In the genomic region with DNA sequence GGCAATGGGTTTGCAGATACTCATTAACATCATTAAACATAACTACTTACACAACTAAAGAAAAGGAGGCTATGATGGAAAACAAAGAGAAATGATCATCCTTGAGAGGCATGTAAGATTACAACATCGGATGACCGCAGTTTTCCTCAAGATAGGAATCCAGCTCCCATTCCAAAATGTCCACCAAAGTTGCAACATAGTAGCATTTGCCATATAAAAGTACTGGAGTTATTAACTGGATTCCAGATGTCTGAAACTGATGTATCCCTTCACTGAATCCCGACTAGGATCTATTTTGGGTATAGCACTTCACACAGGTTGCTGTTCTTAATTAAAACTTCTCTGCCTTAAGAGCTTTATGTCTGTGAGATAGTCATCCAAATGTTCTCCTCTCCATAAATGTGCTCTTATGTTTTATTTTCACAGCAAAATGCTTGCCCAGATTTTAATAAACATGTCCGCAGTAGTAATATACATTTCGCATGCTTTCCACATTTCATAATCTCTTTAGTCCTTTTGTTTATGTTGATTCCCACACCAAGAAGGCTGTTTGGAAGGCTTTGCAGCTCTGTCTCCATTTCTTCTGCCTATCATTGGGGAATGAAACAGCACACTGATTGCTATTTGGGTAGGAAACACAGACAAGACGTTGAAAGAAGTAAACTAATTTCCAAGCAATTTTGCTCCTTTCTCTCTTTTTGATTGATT, we compare ENCODE assay signal across 21 cellular contexts.
DNase-seq lines count a peak whose midpoint lies in the region; ATAC-seq and TF ChIP-seq lines count a peak whose summit lies in the region.
"Had no signal": no experiment of that assay in that cellular context is flagged by ENCODE, and none has a peak within 500 bp of the region (broad histone marks: within the 10 kb centered on the region; RNA-seq: fewer than 3 reads in every experiment).

No MANE protein-coding gene starts in this region.

- no peak overlapping the region for H3K4me3 Mint-ChIP-seq in Caco-2 (ENCODE audit: unreplicated experiment)
- H3K4me3 Mint-ChIP-seq: activated T-helper 17 cell treated with anti-CD3 and anti-CD28 coated beads, Interleukin-2, amount 50 U/mL, for 72 hours; H9; nephron had no signal

- no peaks in the 10 kb centered on the region for H3K36me3 Mint-ChIP-seq in activated naive CD4-positive, alpha-beta T cell treated with anti-CD3 and anti-CD28 coated beads, Interleukin-2, amount 50 U/mL, for 72 hours
- H3K36me3 Mint-ChIP-seq in Caco-2 (ENCODE audit: insufficient read depth, unreplicated experiment) = no peaks in the 10 kb centered on the region

- peaks cover 6% of the 10 kb centered on the region for H3K4me1 Mint-ChIP-seq in Caco-2 (ENCODE audit: low read depth, unreplicated experiment)
- H3K4me1 Mint-ChIP-seq: activated T-helper 17 cell treated with anti-CD3 and anti-CD28 coated beads, Interleukin-2, amount 50 U/mL, for 72 hours; H9 had no signal

- no peak for TF ChIP-seq CTCF in epithelial cell of esophagus (IDR thresholded peaks at IDR 0.05; ENCODE audit: insufficient read depth, low read depth, low read length, missing control alignments)
- TF ChIP-seq CTCF in left lung (IDR thresholded peaks at IDR 0.05) = no peak
- no peak for TF ChIP-seq CTCF in Caco-2 (IDR thresholded peaks at IDR 0.05; ENCODE audit: insufficient read depth in 1 of 2, low read depth in 1 of 2, low read length in 1 of 2, severe bottlenecking in 1 of 2, unreplicated experiment in 1 of 2)
- TF ChIP-seq CTCF in prostate gland (IDR thresholded peaks at IDR 0.05) = no peak

- CTCF ChIA-PET in Caco-2 (lab: Charles Lee) = no interaction called here

- no peaks in the 10 kb centered on the region for H3K9me3 Mint-ChIP-seq in activated naive CD4-positive, alpha-beta T cell treated with anti-CD3 and anti-CD28 coated beads, Interleukin-2, amount 50 U/mL, for 72 hours
- no peaks in the 10 kb centered on the region for H3K9me3 Mint-ChIP-seq in Caco-2 (ENCODE audit: unreplicated experiment)
- H3K9me3 Mint-ChIP-seq: activated T-helper 17 cell treated with anti-CD3 and anti-CD28 coated beads, Interleukin-2, amount 50 U/mL, for 72 hours; H9; nephron had no signal

- no peak for TF ChIP-seq POLR2A in prostate gland (IDR thresholded peaks at IDR 0.05)

- no TSS peak for BruUV-seq in Caco-2 (replicated peaks; lab: Mats Ljungman, UMichigan)

- in situ Hi-C loops in KBM-7 (cut with MboI; ENCODE audit: low pct_unique_long_range_greater_than_20kb, low sequenced_read_pairs) = no loop called here

- H3K9me3 ChIP-seq in left lung (no peaks in the 10 kb centered on the region), Caco-2 (no peaks in the 10 kb centered on the region), prostate gland (no peaks in the 10 kb centered on the region)
- H3K9me3 ChIP-seq: tibial artery had no signal

- no peaks in the 10 kb centered on the region for H3K27me3 Mint-ChIP-seq in Caco-2 (ENCODE audit: insufficient read depth, unreplicated experiment)

- H3K4me3 ChIP-seq in epithelial cell of esophagus (ENCODE audit: low read length) (no peak overlapping the region), left lung (no peak overlapping the region), Caco-2 (ENCODE audit: low read depth, low read length) (no peak overlapping the region), prostate gland (no peak overlapping the region)
- H3K4me3 ChIP-seq: lung, tibial artery had no signal

- no peak for DNase-seq in Right ventricle myocardium superior
- DNase-seq in cardiac septum (ENCODE audit: low spot score) = no peak
- DNase-seq in epithelial cell of esophagus (ENCODE audit: low read depth) = peak; percentile 7
- no peak for DNase-seq in left lung
- no peak for DNase-seq in KBM-7
- no peak for DNase-seq in activated naive CD4-positive, alpha-beta T cell treated with anti-CD3 and anti-CD28 coated beads, Interleukin-2, amount 50 U/mL, for 72 hours (ENCODE audit: low spot score in 2 of 2)
- DNase-seq in Caco-2 = no peak
- DNase-seq in prostate gland (ENCODE audit: low spot score) = no peak
- DNase-seq: cortex of kidney; H9; NCI-H2081 treated with DMSO at 0.1 percent for 48 hours; NCI-H774; stimulated activated CD4-positive, alpha-beta T cell treated with anti-CD3 and anti-CD28 coated beads, Interleukin-2, amount 100 ng/mL, for 24 hours had no signal

- H3K4me1 ChIP-seq in left lung (no peaks in the 10 kb centered on the region), Caco-2 (no peaks in the 10 kb centered on the region), prostate gland (replicated peaks) (no peaks in the 10 kb centered on the region)
- H3K4me1 ChIP-seq: tibial artery had no signal

- intact Hi-C loops in Right ventricle myocardium superior (cut with DNase I) = no loop called here
- intact Hi-C loops in cardiac septum (cut with DNase I) = no loop called here
- intact Hi-C loops in left lung (cut with DNase I) = no loop called here
- intact Hi-C loops in Caco-2 (cut with micrococcal nuclease; ENCODE audit: unreplicated experiment) = no loop called here
- intact Hi-C loops in prostate gland (cut with DNase I) = no loop called here

- H3K27me3 ChIP-seq in left lung = no peaks in the 10 kb centered on the region
- no peaks in the 10 kb centered on the region; the same call in 1 of the 2 replicates for H3K27me3 ChIP-seq in Caco-2 (replicated peaks; ENCODE audit: control insufficient read depth, insufficient read depth, low read length)
- no peaks in the 10 kb centered on the region for H3K27me3 ChIP-seq in prostate gland (replicated peaks; ENCODE audit: insufficient read depth)
- H3K27me3 ChIP-seq: tibial artery had no signal

- POLR2A ChIA-PET in Caco-2 (lab: Charles Lee) = no interaction called here

- ATAC-seq in Right ventricle myocardium superior (ENCODE audit: poor library complexity) = peak; percentile 83
- peak; percentile 34 for ATAC-seq in left lung
- no peak for ATAC-seq in activated naive CD4-positive, alpha-beta T cell treated with anti-CD3 and anti-CD28 coated beads, Interleukin-2, amount 50 U/mL, for 72 hours
- ATAC-seq: activated T-helper 17 cell treated with anti-CD3 and anti-CD28 coated beads, Interleukin-2, amount 50 U/mL, for 72 hours; esophagus mucosa; HepG2; Panc1 had no signal

- H3K36me3 ChIP-seq in left lung = no peaks in the 10 kb centered on the region
- no peaks in the 10 kb centered on the region for H3K36me3 ChIP-seq in Caco-2 (ENCODE audit: control insufficient read depth, insufficient read depth, low read length)
- no peaks in the 10 kb centered on the region for H3K36me3 ChIP-seq in prostate gland
- H3K36me3 ChIP-seq: tibial artery had no signal

- H3K27ac Mint-ChIP-seq in activated naive CD4-positive, alpha-beta T cell treated with anti-CD3 and anti-CD28 coated beads, Interleukin-2, amount 50 U/mL, for 72 hours = no peak overlapping the region
- H3K27ac Mint-ChIP-seq in Caco-2 (ENCODE audit: unreplicated experiment) = no peak overlapping the region
- H3K27ac Mint-ChIP-seq: activated T-helper 17 cell treated with anti-CD3 and anti-CD28 coated beads, Interleukin-2, amount 50 U/mL, for 72 hours; H9; nephron had no signal

- 77% methylated on average over 6 of the region's 6 CpGs for WGBS in prostate gland

- no peak overlapping the region for H3K27ac ChIP-seq in left lung
- no peak overlapping the region for H3K27ac ChIP-seq in prostate gland
- H3K27ac ChIP-seq: tibial artery, VCaP had no signal

Comparison
In these comparisons a context has a peak if more than half of its experiments do, and no peak if none do; other contexts are left out.
1. ATAC-seq: peak in Right ventricle myocardium superior (single experiment) and left lung (single experiment); none in activated naive CD4-positive, alpha-beta T cell treated with anti-CD3 and anti-CD28 coated beads, Interleukin-2, amount 50 U/mL, for 72 hours (0 of 2).